ENCODE assay signal across 16 cellular contexts in genomic region chr1:38549191-38549590, GRCh38.
DNase-seq lines count a peak whose midpoint lies in the region; ATAC-seq and TF ChIP-seq lines count a peak whose summit lies in the region.
"Had no signal": no experiment of that assay in that cellular context is flagged by ENCODE, and none has a peak within 500 bp of the region (broad histone marks: within the 10 kb centered on the region; RNA-seq: fewer than 3 reads in every experiment).

No MANE protein-coding gene starts in this region.

- CTCF ChIA-PET in activated naive CD4-positive, alpha-beta T cell treated with anti-CD3 and anti-CD28 coated beads, Interleukin-2, amount 10 ng/mL, durations not matched to agents 7 days and 5 days (lab: Charles Lee): no interaction called here

- ATAC-seq in HG02571 (IDR thresholded peaks at IDR 0.05; ENCODE audit: unreplicated experiment): no peak
- no peak for ATAC-seq in HG02938 (IDR thresholded peaks at IDR 0.05; ENCODE audit: unreplicated experiment)

- TF ChIP-seq CTCF in dorsolateral prefrontal cortex (IDR thresholded peaks at IDR 0.05 in 54 of 56, conservative IDR thresholded peaks at IDR 0.05 in 2 of 56; ENCODE audit: low read depth in 1 of 56, partially characterized antibody in 56 of 56): peak in 1 of 56 donors; percentile 18

- no peaks in the 10 kb centered on the region for H3K4me1 Mint-ChIP-seq in activated naive CD4-positive, alpha-beta T cell treated with anti-CD3 and anti-CD28 coated beads, Interleukin-2, amount 10 ng/mL, durations not matched to agents 7 days and 5 days
- H3K4me1 Mint-ChIP-seq: B cell had no signal

- peaks cover 68% of the 10 kb centered on the region for H3K27me3 Mint-ChIP-seq in activated naive CD4-positive, alpha-beta T cell treated with anti-CD3 and anti-CD28 coated beads, Interleukin-2, amount 10 ng/mL, durations not matched to agents 7 days and 5 days
- H3K27me3 Mint-ChIP-seq: CD4-positive, alpha-beta T cell had no signal

- H3K27ac Mint-ChIP-seq in activated naive CD4-positive, alpha-beta T cell treated with anti-CD3 and anti-CD28 coated beads, Interleukin-2, amount 10 ng/mL, durations not matched to agents 7 days and 5 days: no peak overlapping the region
- H3K27ac Mint-ChIP-seq: B cell; CD4-positive, alpha-beta T cell; H9; IgD-negative memory B cell had no signal

- intact Hi-C loops in dorsolateral prefrontal cortex (cut with DNase I): loop anchor here in 1 of 2 donors (5.0 kb wide), 1 partner anchor 33 kb away; no protein-coding TSS in a partner anchor

- DNase-seq in Ammon's horn (ENCODE audit: low spot score): peak; percentile 45
- peak in 1 of 10 donors; percentile 20 for DNase-seq in dorsolateral prefrontal cortex
- DNase-seq in medulla oblongata (ENCODE audit: extremely low spot score): peak; percentile 65
- peak; percentile 81 for DNase-seq in superior temporal gyrus (ENCODE audit: extremely low spot score)
- no peak for DNase-seq in activated naive CD4-positive, alpha-beta T cell treated with anti-CD3 and anti-CD28 coated beads, Interleukin-2, amount 10 ng/mL, durations not matched to agents 7 days and 5 days
- DNase-seq: CD4-positive, alpha-beta T cell; DMS153; DMS79 treated with DMSO at 0.1 percent for 48 hours; EL; GOT3; H9 had no signal

- H3K27me3 ChIP-seq in dorsolateral prefrontal cortex: peaks cover 0 to 8% (median 0%) of the 10 kb centered on the region in 45 donors

- no peak overlapping the region for H3K4me3 Mint-ChIP-seq in activated naive CD4-positive, alpha-beta T cell treated with anti-CD3 and anti-CD28 coated beads, Interleukin-2, amount 10 ng/mL, durations not matched to agents 7 days and 5 days
- H3K4me3 Mint-ChIP-seq: B cell; CD4-positive, alpha-beta T cell; H9; IgD-negative memory B cell had no signal

- peak overlapping the region in 3 of 59 donors; percentile 3 to 22 (median 9) for H3K4me3 ChIP-seq in dorsolateral prefrontal cortex

- no peaks in the 10 kb centered on the region for H3K36me3 Mint-ChIP-seq in activated naive CD4-positive, alpha-beta T cell treated with anti-CD3 and anti-CD28 coated beads, Interleukin-2, amount 10 ng/mL, durations not matched to agents 7 days and 5 days
- H3K36me3 Mint-ChIP-seq: IgD-negative memory B cell had no signal

- H3K27ac ChIP-seq in dorsolateral prefrontal cortex: peak overlapping the region; percentile 13 to 94 (median 81)
- H3K27ac ChIP-seq: 22Rv1 had no signal

- H3K9me3 Mint-ChIP-seq in activated naive CD4-positive, alpha-beta T cell treated with anti-CD3 and anti-CD28 coated beads, Interleukin-2, amount 10 ng/mL, durations not matched to agents 7 days and 5 days: no peaks in the 10 kb centered on the region
- H3K9me3 Mint-ChIP-seq: CD4-positive, alpha-beta T cell; H9; IgD-negative memory B cell had no signal
